ENCODE assay signal across 18 cellular contexts in genomic region chr7:1937252-1937605, GRCh38.
DNase-seq lines count a peak whose midpoint lies in the region; ATAC-seq and TF ChIP-seq lines count a peak whose summit lies in the region.
"Had no signal": no experiment of that assay in that cellular context is flagged by ENCODE, and none has a peak within 500 bp of the region (broad histone marks: within the 10 kb centered on the region; RNA-seq: fewer than 3 reads in every experiment).

No MANE protein-coding gene starts in this region.

- peak; percentile 9 for DNase-seq in left cardiac atrium
- no peak for DNase-seq in right atrium auricular region (ENCODE audit: low spot score)
- peak; percentile 59 for DNase-seq in H4 (ENCODE audit: low spot score)
- DNase-seq in immature natural killer cell = no peak
- DNase-seq in spleen = peak; percentile 72
- no peak for DNase-seq in mesenchymal stem cell
- DNase-seq in T-helper 9 cell = no peak
- DNase-seq: activated CD4-positive, alpha-beta T cell treated with anti-CD3 and anti-CD28 coated beads for 1 hour; EL; MG63; NCI-H1436; NCI-H524; stimulated activated CD4-positive, alpha-beta T cell treated with anti-CD3 and anti-CD28 coated beads, Interleukin-12 subunit alpha, Interleukin-12 subunit beta, amount 100 ng/mL, for 4 hours; stomach; trophoblast cell had no signal

- H3K27me3 ChIP-seq in right atrium auricular region = no peaks in the 10 kb centered on the region
- no peaks in the 10 kb centered on the region for H3K27me3 ChIP-seq in spleen (replicated peaks in 1 of 7)
- no peaks in the 10 kb centered on the region for H3K27me3 ChIP-seq in mesenchymal stem cell (ENCODE audit: control insufficient read depth in 1 of 2, insufficient read depth in 1 of 2, low read length in 2 of 2)
- H3K27me3 ChIP-seq: MG63, stomach had no signal

- H3K4ac ChIP-seq in mesenchymal stem cell (ENCODE audit: low read depth in 1 of 2, low read length in 2 of 2) = no peak overlapping the region

- H3K4me3 Mint-ChIP-seq in immature natural killer cell = peak overlapping the region in 4 of 5 donors; percentile 25 to 59 (median 42)

- H2AK5ac ChIP-seq in mesenchymal stem cell (ENCODE audit: low read length, severe bottlenecking) = no peak overlapping the region

- no peak overlapping the region for H3K27ac ChIP-seq in right atrium auricular region
- no peak overlapping the region for H3K27ac ChIP-seq in spleen
- no peak overlapping the region for H3K27ac ChIP-seq in mesenchymal stem cell (ENCODE audit: low read length, poor library complexity, severe bottlenecking)
- H3K27ac ChIP-seq: SK-N-MC, stomach had no signal

- H3K27me3 Mint-ChIP-seq in immature natural killer cell (ENCODE audit: low read depth in 3 of 3) = peaks cover 18 to 39% (median 30%) of the 10 kb centered on the region in 3 donors
- H3K27me3 Mint-ChIP-seq: IgD-negative memory B cell had no signal

- peaks cover 17% of the 10 kb centered on the region for H3K79me1 ChIP-seq in mesenchymal stem cell (replicated peaks; ENCODE audit: low read length, poor library complexity, severe bottlenecking)

- H3K4me1 Mint-ChIP-seq in immature natural killer cell = peaks cover 54 to 56% of the 10 kb centered on the region in 2 donors

- H3K14ac ChIP-seq in mesenchymal stem cell (ENCODE audit: low read length in 2 of 2) = no peak overlapping the region

- H2BK12ac ChIP-seq in mesenchymal stem cell (ENCODE audit: low read length in 2 of 2) = no peak overlapping the region

- 91 to 96% (median 94%) methylated on average over 8 to 11 of the region's 11 CpGs for WGBS in spleen, 5 donors
- whole genome bisulfite sequencing in mesenchymal stem cell = 95% methylated on average over 9 of the region's 11 CpGs

- no peak overlapping the region for H2BK15ac ChIP-seq in mesenchymal stem cell (ENCODE audit: low read depth, poor library complexity, severe bottlenecking)

- H3K9me3 ChIP-seq in right atrium auricular region (no peaks in the 10 kb centered on the region), spleen (no peaks in the 10 kb centered on the region), mesenchymal stem cell (ENCODE audit: control insufficient read depth, low read length) (no peaks in the 10 kb centered on the region)
- H3K9me3 ChIP-seq: MG63, stomach had no signal

- no peak overlapping the region for H3K4me2 ChIP-seq in mesenchymal stem cell (ENCODE audit: low read length, poor library complexity, severe bottlenecking)

- ATAC-seq in left cardiac atrium (no peak), HG02840 (IDR thresholded peaks at IDR 0.05; ENCODE audit: low FRiP score, unreplicated experiment) (no peak)

- no peaks in the 10 kb centered on the region for H3K36me3 ChIP-seq in right atrium auricular region
- H3K36me3 ChIP-seq in spleen = peaks cover 0 to 46% (median 19%) of the 10 kb centered on the region in 6 donors
- peaks cover 0 to 23% of the 10 kb centered on the region in 2 experiments for H3K36me3 ChIP-seq in mesenchymal stem cell (ENCODE audit: control insufficient read depth in 1 of 2, insufficient read depth in 2 of 2, low read depth in 1 of 2, low read length in 2 of 2)
- H3K36me3 ChIP-seq: MG63 had no signal

- H3K23ac ChIP-seq in mesenchymal stem cell (ENCODE audit: low read length in 2 of 2) = no peak overlapping the region

- H3K4me1 ChIP-seq in right atrium auricular region (peaks cover 0 to 8% of the 10 kb centered on the region in 2 donors), spleen (peaks cover 14 to 79% (median 51%) of the 10 kb centered on the region in 6 donors), mesenchymal stem cell (ENCODE audit: control insufficient read depth, insufficient read depth, low read depth, low read length) (peaks cover 35% of the 10 kb centered on the region)

- no peak overlapping the region for H4K8ac ChIP-seq in mesenchymal stem cell (ENCODE audit: low read length)

- peaks cover 14 to 29% (median 26%) of the 10 kb centered on the region in 3 donors for H3K36me3 Mint-ChIP-seq in immature natural killer cell

- intact Hi-C loops in left cardiac atrium (cut with DNase I) (no loop called here), spleen (cut with DNase I; ENCODE audit: low total_unique reads) (no loop called here)

- no peak overlapping the region for H3K9ac ChIP-seq in mesenchymal stem cell (ENCODE audit: low read length)

- no peak for TF ChIP-seq POLR2A in spleen (IDR thresholded peaks at IDR 0.05)

- no peak overlapping the region for H2BK5ac ChIP-seq in mesenchymal stem cell (ENCODE audit: low read depth, low read length, poor library complexity, severe bottlenecking)

- H3K18ac ChIP-seq in mesenchymal stem cell (ENCODE audit: low read depth in 1 of 2, low read length in 2 of 2) = no peak overlapping the region

- no peak overlapping the region for H3K4me3 ChIP-seq in right atrium auricular region
- H3K4me3 ChIP-seq in spleen = no peak overlapping the region
- no peak overlapping the region for H3K4me3 ChIP-seq in mesenchymal stem cell (ENCODE audit: insufficient read depth in 1 of 2, low read depth in 1 of 2, low read length in 2 of 2)
- H3K4me3 ChIP-seq: MG63, SK-N-MC, stomach had no signal

- peaks cover 0 to 3% (median 0%) of the 10 kb centered on the region in 6 donors for H3K9me3 Mint-ChIP-seq in immature natural killer cell
- H3K9me3 Mint-ChIP-seq: IgD-negative memory B cell had no signal

- H4K91ac ChIP-seq in mesenchymal stem cell (ENCODE audit: low read length) = no peak overlapping the region

- H3K27ac Mint-ChIP-seq in immature natural killer cell = no peak overlapping the region
- H3K27ac Mint-ChIP-seq: IgD-negative memory B cell had no signal

- no peak for TF ChIP-seq CTCF in right atrium auricular region (IDR thresholded peaks at IDR 0.05)
- TF ChIP-seq CTCF in spleen (IDR thresholded peaks at IDR 0.05 in 8 of 11, conservative IDR thresholded peaks at IDR 0.05 in 3 of 11) = no peak

- no peak overlapping the region for H2AFZ ChIP-seq in mesenchymal stem cell (ENCODE audit: low read depth, low read length)

- no peak overlapping the region for H2BK120ac ChIP-seq in mesenchymal stem cell (ENCODE audit: low read depth, low read length)

Comparison
In these comparisons a context has a peak if more than half of its experiments do, and no peak if none do; other contexts are left out.
1. DNase-seq: peak in left cardiac atrium (single experiment), H4 (single experiment) and spleen (single experiment); none in right atrium auricular region (single experiment), immature natural killer cell (0 of 3), mesenchymal stem cell (single experiment) and T-helper 9 cell (single experiment).